In genomic region chr13:59468396-59468795, GRCh38 we compare ENCODE assay signal across 17 cellular contexts.
"Had no signal": no experiment of that assay in that cellular context is flagged by ENCODE, and none has a peak within 500 bp of the region (broad histone marks: within the 10 kb centered on the region; RNA-seq: fewer than 3 reads in every experiment).

No MANE protein-coding gene starts in this region.

- H3K27ac ChIP-seq: coronary artery, neutrophil, psoas muscle had no signal

- H3K9me3 ChIP-seq: neutrophil, psoas muscle had no signal

- ATAC-seq: left colon; left ventricle myocardium superior; naive thymus-derived CD8-positive, alpha-beta T cell; psoas muscle; sciatic nerve had no signal

- H3K36me3 ChIP-seq: neutrophil had no signal

- H3K4me1 ChIP-seq: psoas muscle had no signal

- H3K27me3 ChIP-seq: neutrophil had no signal

- H3K4me3 ChIP-seq: coronary artery, lung, psoas muscle had no signal

- DNase-seq: effector CD4-positive, alpha-beta T cell; endodermal cell; foreskin melanocyte; head of caudate nucleus; hippocampal formation; left colon; left ventricle myocardium superior; mesenchymal stem cell; naive thymus-derived CD8-positive, alpha-beta T cell; psoas muscle; retina; stimulated activated CD4-positive, alpha-beta T cell treated with anti-CD3 and anti-CD28 coated beads, Interleukin-2, amount 100 ng/mL, for 24 hours; stimulated activated naive CD4-positive, alpha-beta T cell treated with Interleukin-2 at 50 U/mL for 16 hours had no signal
